Comparison of ENCODE assay signal across 8 cellular contexts in genomic region chr6:11363881-11364576, GRCh38.
DNase-seq lines count a peak whose midpoint lies in the region; ATAC-seq and TF ChIP-seq lines count a peak whose summit lies in the region.

No MANE protein-coding gene starts in this region.

- no peak overlapping the region for H3K27ac ChIP-seq in CD4-positive, CD25-positive, alpha-beta regulatory T cell (ENCODE audit: insufficient read depth, low read length, poor library complexity, severe bottlenecking)
- no peak overlapping the region for H3K27ac ChIP-seq in effector memory CD4-positive, alpha-beta T cell (ENCODE audit: insufficient read depth, low read length, poor library complexity, severe bottlenecking)

- peak in 1 of 2 donors; percentile 11 for ATAC-seq in CD4-positive, CD25-positive, alpha-beta regulatory T cell (ENCODE audit: low read depth in 2 of 2)
- ATAC-seq in activated CD4-positive, CD25-positive, alpha-beta regulatory T cell treated with anti-CD3 and anti-CD28 coated beads, Interleukin-2, amount 50 U/mL, for 24 hours, result peak; percentile 68 to 74
- no peak for ATAC-seq in GM18870 (IDR thresholded peaks at IDR 0.05; ENCODE audit: unreplicated experiment)

- H3K36me3 Mint-ChIP-seq in CD4-positive, CD25-positive, alpha-beta regulatory T cell, result peaks cover 43% of the 10 kb centered on the region

- no peaks in the 10 kb centered on the region for H3K27me3 Mint-ChIP-seq in CD4-positive, CD25-positive, alpha-beta regulatory T cell

- peaks cover 2 to 4% (median 3%) of the 10 kb centered on the region in 7 donors for H3K9me3 Mint-ChIP-seq in CD4-positive, CD25-positive, alpha-beta regulatory T cell

- H3K27ac Mint-ChIP-seq in CD4-positive, CD25-positive, alpha-beta regulatory T cell, result peak overlapping the region in 2 of 3 donors; percentile 58 to 74

- DNase-seq in CD4-positive, CD25-positive, alpha-beta regulatory T cell, result no peak
- peak in 2 of 3 donors; percentile 7 to 13 for DNase-seq in effector memory CD4-positive, alpha-beta T cell
- DNase-seq in stimulated activated CD4-positive, alpha-beta T cell treated with anti-CD3 and anti-CD28 coated beads, Interleukin-1b, Interleukin-23, amount 100 ng/mL, for 24 hours (ENCODE audit: low read depth in 4 of 4, low spot score in 1 of 4), result peak in 3 of 4 experiments; percentile 38 to 56 (median 51)
- DNase-seq in epidermal melanocyte (ENCODE audit: insufficient read length, low spot score) (no peak), BE2C (no peak), middle frontal gyrus (ENCODE audit: extremely low spot score, low spot score) (no peak)

- H3K4me3 Mint-ChIP-seq in CD4-positive, CD25-positive, alpha-beta regulatory T cell, result peak overlapping the region in 1 of 4 donors; percentile 23

- no peaks in the 10 kb centered on the region for H3K27me3 ChIP-seq in CD4-positive, CD25-positive, alpha-beta regulatory T cell (ENCODE audit: control insufficient read depth, insufficient read depth, low read length)
- H3K27me3 ChIP-seq in effector memory CD4-positive, alpha-beta T cell (replicated peaks; ENCODE audit: control insufficient read depth, insufficient read depth, low read length, poor library complexity, severe bottlenecking), result no peaks in the 10 kb centered on the region
- H3K27me3 ChIP-seq in BE2C, result no peaks in the 10 kb centered on the region

- H3K9me3 ChIP-seq in CD4-positive, CD25-positive, alpha-beta regulatory T cell (ENCODE audit: control insufficient read depth in 2 of 2, low read length in 2 of 2), result peaks cover 0 to 3% of the 10 kb centered on the region in 2 experiments
- no peaks in the 10 kb centered on the region for H3K9me3 ChIP-seq in effector memory CD4-positive, alpha-beta T cell (ENCODE audit: control insufficient read depth, low read length)
- H3K9me3 ChIP-seq in BE2C, result no peaks in the 10 kb centered on the region

- peaks cover 27% of the 10 kb centered on the region for H3K4me1 ChIP-seq in CD4-positive, CD25-positive, alpha-beta regulatory T cell (ENCODE audit: control insufficient read depth, insufficient read depth, low read length, poor library complexity, severe bottlenecking)
- peaks cover 19% of the 10 kb centered on the region for H3K4me1 ChIP-seq in effector memory CD4-positive, alpha-beta T cell (ENCODE audit: control insufficient read depth, insufficient read depth, low read length, poor library complexity, severe bottlenecking)
- no peaks in the 10 kb centered on the region for H3K4me1 ChIP-seq in BE2C

- no peak for TF ChIP-seq CTCF in BE2C (IDR thresholded peaks at IDR 0.05; ENCODE audit: low read depth, low read length)

- H3K4me3 ChIP-seq in CD4-positive, CD25-positive, alpha-beta regulatory T cell (ENCODE audit: low read depth, low read length), result no peak overlapping the region
- no peak overlapping the region for H3K4me3 ChIP-seq in effector memory CD4-positive, alpha-beta T cell (ENCODE audit: insufficient read depth, low read depth, low read length, poor library complexity, severe bottlenecking)
- no peak overlapping the region for H3K4me3 ChIP-seq in BE2C (ENCODE audit: low read depth, low read length)

- peaks cover 29 to 87% (median 72%) of the 10 kb centered on the region in 4 donors for H3K4me1 Mint-ChIP-seq in CD4-positive, CD25-positive, alpha-beta regulatory T cell

- H3K36me3 ChIP-seq in CD4-positive, CD25-positive, alpha-beta regulatory T cell (ENCODE audit: control insufficient read depth, insufficient read depth, low read length), result peaks cover 17% of the 10 kb centered on the region
- no peaks in the 10 kb centered on the region for H3K36me3 ChIP-seq in effector memory CD4-positive, alpha-beta T cell (ENCODE audit: control insufficient read depth, insufficient read depth, low read length)
- no peaks in the 10 kb centered on the region for H3K36me3 ChIP-seq in BE2C

Comparison
In these comparisons a context has a peak if more than half of its experiments do, and no peak if none do; other contexts are left out.
1. DNase-seq: peak in effector memory CD4-positive, alpha-beta T cell (2 of 3) and stimulated activated CD4-positive, alpha-beta T cell treated with anti-CD3 and anti-CD28 coated beads, Interleukin-1b, Interleukin-23, amount 100 ng/mL, for 24 hours (3 of 4); none in CD4-positive, CD25-positive, alpha-beta regulatory T cell (0 of 3), epidermal melanocyte (single experiment), BE2C (single experiment) and middle frontal gyrus (single experiment).